In the genomic region with DNA sequence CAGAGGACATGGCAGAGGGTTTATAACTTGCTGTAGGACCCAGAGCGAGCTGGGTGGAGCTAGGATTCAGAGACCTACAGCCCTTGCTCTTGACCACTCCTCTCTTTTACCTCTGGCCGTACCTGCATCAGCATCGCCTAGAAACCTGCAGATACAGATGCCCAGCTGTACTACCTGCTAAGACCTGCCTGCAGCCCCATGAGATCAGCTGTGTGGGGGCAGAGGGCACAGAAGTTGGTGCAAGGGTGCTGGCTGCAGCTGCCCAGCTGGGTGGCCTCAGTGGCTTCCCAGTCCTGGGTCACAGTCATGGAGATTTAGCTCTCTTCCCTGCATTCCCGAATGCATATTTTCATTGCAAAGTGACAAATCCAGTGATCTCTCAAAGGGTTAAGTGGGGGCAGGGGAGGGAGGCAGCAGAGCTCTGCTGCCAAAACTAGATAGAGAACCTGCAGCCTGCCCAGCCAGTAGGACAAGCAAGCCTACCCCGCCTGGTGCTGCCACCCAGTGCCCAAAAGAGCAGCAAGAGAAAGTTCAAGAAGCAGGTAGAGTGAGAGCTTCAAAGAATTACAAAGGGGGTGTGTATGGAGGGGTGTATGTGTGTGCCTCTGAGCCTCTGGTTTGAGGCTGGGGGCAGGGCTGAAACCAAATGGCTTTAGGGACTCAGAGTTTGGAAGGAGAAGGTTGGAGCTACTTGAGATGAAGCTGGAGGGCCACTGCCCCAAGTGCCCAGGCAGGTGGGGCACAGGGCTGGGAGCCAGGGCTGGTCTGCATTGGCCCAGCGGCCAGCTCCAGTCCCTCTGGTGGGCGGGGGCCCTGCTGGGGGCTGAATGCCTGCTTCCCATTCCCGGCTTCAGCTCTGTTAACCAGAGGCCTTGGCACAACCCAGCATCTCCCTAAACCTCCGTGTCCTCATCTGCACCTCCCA, we compare ENCODE assay signal across 1 cellular context.
TF ChIP-seq lines count a peak whose summit lies in the region.

No MANE protein-coding gene starts in this region.

TF ChIP-seq in WTC11, 78 proteins besides CTCF, POLR2A, EP300 and RAD21 (continued from another document):
- TF ChIP-seq, protein P1, sequence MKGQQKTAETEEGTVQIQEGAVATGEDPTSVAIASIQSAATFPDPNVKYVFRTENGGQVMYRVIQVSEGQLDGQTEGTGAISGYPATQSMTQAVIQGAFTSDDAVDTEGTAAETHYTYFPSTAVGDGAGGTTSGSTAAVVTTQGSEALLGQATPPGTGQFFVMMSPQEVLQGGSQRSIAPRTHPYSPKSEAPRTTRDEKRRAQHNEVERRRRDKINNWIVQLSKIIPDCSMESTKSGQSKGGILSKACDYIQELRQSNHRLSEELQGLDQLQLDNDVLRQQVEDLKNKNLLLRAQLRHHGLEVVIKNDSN (CRISPR knock-in tag; IDR thresholded peaks at IDR 0.05) = no peak
